1 cellular context compared by ENCODE assay signal in the genomic region with DNA sequence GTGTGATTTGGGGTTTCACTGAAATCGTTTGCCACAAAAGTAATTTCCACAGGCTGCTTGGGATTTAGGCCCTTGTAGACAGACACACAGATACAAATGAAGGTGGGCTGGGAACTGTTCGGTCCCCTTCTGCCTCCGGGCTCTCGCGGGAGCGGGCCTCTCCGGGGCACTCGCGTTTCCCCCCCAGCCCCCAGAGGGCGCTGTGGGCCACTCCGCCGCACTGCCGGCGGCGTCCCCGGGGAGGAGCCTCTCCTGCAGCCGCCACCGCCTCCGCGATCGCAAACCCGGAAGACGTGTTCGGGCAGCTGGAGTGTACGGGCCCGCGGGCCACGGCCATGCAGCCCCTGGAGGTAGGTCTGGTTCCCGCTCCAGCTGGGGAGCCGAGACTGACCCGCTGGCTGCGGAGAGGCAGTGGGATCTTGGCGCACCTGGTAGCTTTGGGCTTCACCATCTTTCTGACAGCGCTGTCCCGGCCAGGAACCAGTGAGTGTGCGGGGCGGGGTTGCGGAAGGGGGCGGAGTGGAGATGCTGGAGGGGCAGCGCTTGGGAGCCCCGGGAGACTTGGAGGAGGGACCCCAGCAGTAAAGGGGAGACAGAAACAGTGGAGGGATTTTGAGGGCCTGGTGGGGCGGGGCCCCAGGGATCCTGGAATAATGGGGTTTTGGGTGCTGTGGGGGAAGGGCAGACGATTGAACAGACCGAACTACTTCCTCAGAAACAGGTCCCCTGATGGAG.
TF ChIP-seq lines count a peak whose summit lies in the region.

A gene with protein sequence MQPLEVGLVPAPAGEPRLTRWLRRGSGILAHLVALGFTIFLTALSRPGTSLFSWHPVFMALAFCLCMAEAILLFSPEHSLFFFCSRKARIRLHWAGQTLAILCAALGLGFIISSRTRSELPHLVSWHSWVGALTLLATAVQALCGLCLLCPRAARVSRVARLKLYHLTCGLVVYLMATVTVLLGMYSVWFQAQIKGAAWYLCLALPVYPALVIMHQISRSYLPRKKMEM (plus strand): TSS at position 290 of the 735 bp plus-strand sequence. CDS start 46 bp downstream, at position 336.

TF ChIP-seq in HepG2, 621 proteins besides CTCF, POLR2A, EP300 and RAD21 (continued from another document and continues in another):
- TF ChIP-seq KMT2A (CRISPR knock-in tag; IDR thresholded peaks at IDR 0.05) (peak; percentile 64; the same call in 1 of the 2 replicates), AHR (CRISPR knock-in tag; IDR thresholded peaks at IDR 0.05) (no peak), ZC3H4 (CRISPR knock-in tag; IDR thresholded peaks at IDR 0.05; ENCODE audit: borderline replicate concordance) (no peak), DR1 (CRISPR knock-in tag; IDR thresholded peaks at IDR 0.05) (0 out of 2 replicates have a peak, but pooled peaks have one; percentile 52), HHEX (CRISPR knock-in tag; IDR thresholded peaks at IDR 0.05) (no peak), MATR3 (CRISPR knock-in tag; IDR thresholded peaks at IDR 0.05) (no peak), TGIF2 (CRISPR knock-in tag; IDR thresholded peaks at IDR 0.05) (peak; percentile 63; the same call in 1 of the 2 replicates), XRCC5 (optimal IDR thresholded peaks at IDR 0.05; ENCODE audit: low read length) (peak; percentile 96), ETV5 (CRISPR knock-in tag; IDR thresholded peaks at IDR 0.05; ENCODE audit: borderline replicate concordance) (peak; percentile 57; the same call in 1 of the 2 replicates), SMAD1 (CRISPR knock-in tag; IDR thresholded peaks at IDR 0.05; ENCODE audit: borderline replicate concordance, low read depth) (peak; percentile 63; the same call in 1 of the 2 replicates), CEBPG (CRISPR knock-in tag; IDR thresholded peaks at IDR 0.05) (0 out of 2 replicates have a peak, but pooled peaks have one; percentile 13), ZNF788 (CRISPR knock-in tag; IDR thresholded peaks at IDR 0.05; ENCODE audit: borderline replicate concordance) (0 out of 2 replicates have a peak, but pooled peaks have one; percentile 41), NFE2 (CRISPR knock-in tag; IDR thresholded peaks at IDR 0.05) (no peak), HNRNPH1 (optimal IDR thresholded peaks at IDR 0.05; ENCODE audit: low read depth, low read length) (no peak), PHF21A (CRISPR knock-in tag; IDR thresholded peaks at IDR 0.05) (no peak), RFX3 (CRISPR knock-in tag; IDR thresholded peaks at IDR 0.05) (no peak), TOE1 (CRISPR knock-in tag; IDR thresholded peaks at IDR 0.05) (no peak), ZNF543 (CRISPR knock-in tag; IDR thresholded peaks at IDR 0.05) (no peak; the same call in 1 of the 2 replicates), SMYD3 (CRISPR knock-in tag; IDR thresholded peaks at IDR 0.05) (0 out of 2 replicates have a peak, but pooled peaks have one; percentile 34), ZNF557 (CRISPR knock-in tag; IDR thresholded peaks at IDR 0.05) (peak; percentile 67; the same call in 1 of the 2 replicates), ZNF572 (CRISPR knock-in tag; IDR thresholded peaks at IDR 0.05) (no peak), ZNF577 (CRISPR knock-in tag; IDR thresholded peaks at IDR 0.05; ENCODE audit: borderline replicate concordance, low read depth) (no peak), ZNF224 (CRISPR knock-in tag; IDR thresholded peaks at IDR 0.05) (no peak; the same call in 1 of the 2 replicates), ZFP62 (CRISPR knock-in tag; IDR thresholded peaks at IDR 0.05) (no peak), HMG20B (CRISPR knock-in tag; conservative IDR thresholded peaks at IDR 0.05) (no peak), YEATS2 (CRISPR knock-in tag; IDR thresholded peaks at IDR 0.05; ENCODE audit: borderline replicate concordance) (peak; percentile 57; the same call in 1 of the 2 replicates), MAFF (IDR thresholded peaks at IDR 0.05; ENCODE audit: low read depth, low read length) (no peak)
- TF ChIP-seq, protein P1, sequence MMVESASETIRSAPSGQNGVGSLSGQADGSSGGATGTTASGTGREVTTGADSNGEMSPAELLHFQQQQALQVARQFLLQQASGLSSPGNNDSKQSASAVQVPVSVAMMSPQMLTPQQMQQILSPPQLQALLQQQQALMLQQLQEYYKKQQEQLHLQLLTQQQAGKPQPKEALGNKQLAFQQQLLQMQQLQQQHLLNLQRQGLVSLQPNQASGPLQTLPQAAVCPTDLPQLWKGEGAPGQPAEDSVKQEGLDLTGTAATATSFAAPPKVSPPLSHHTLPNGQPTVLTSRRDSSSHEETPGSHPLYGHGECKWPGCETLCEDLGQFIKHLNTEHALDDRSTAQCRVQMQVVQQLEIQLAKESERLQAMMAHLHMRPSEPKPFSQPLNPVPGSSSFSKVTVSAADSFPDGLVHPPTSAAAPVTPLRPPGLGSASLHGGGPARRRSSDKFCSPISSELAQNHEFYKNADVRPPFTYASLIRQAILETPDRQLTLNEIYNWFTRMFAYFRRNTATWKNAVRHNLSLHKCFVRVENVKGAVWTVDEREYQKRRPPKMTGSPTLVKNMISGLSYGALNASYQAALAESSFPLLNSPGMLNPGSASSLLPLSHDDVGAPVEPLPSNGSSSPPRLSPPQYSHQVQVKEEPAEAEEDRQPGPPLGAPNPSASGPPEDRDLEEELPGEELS (CRISPR knock-in tag; IDR thresholded peaks at IDR 0.05): 0 out of 2 replicates have a peak, but pooled peaks have one; percentile 13
- TF ChIP-seq, protein P2, sequence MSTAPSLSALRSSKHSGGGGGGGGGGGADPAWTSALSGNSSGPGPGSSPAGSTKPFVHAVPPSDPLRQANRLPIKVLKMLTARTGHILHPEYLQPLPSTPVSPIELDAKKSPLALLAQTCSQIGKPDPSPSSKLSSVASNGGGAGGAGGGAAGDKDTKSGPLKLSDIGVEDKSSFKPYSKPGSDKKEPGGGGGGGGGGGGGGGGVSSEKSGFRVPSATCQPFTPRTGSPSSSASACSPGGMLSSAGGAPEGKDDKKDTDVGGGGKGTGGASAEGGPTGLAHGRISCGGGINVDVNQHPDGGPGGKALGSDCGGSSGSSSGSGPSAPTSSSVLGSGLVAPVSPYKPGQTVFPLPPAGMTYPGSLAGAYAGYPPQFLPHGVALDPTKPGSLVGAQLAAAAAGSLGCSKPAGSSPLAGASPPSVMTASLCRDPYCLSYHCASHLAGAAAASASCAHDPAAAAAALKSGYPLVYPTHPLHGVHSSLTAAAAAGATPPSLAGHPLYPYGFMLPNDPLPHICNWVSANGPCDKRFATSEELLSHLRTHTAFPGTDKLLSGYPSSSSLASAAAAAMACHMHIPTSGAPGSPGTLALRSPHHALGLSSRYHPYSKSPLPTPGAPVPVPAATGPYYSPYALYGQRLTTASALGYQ (CRISPR knock-in tag; IDR thresholded peaks at IDR 0.05): no peak
- TF ChIP-seq, protein P3, sequence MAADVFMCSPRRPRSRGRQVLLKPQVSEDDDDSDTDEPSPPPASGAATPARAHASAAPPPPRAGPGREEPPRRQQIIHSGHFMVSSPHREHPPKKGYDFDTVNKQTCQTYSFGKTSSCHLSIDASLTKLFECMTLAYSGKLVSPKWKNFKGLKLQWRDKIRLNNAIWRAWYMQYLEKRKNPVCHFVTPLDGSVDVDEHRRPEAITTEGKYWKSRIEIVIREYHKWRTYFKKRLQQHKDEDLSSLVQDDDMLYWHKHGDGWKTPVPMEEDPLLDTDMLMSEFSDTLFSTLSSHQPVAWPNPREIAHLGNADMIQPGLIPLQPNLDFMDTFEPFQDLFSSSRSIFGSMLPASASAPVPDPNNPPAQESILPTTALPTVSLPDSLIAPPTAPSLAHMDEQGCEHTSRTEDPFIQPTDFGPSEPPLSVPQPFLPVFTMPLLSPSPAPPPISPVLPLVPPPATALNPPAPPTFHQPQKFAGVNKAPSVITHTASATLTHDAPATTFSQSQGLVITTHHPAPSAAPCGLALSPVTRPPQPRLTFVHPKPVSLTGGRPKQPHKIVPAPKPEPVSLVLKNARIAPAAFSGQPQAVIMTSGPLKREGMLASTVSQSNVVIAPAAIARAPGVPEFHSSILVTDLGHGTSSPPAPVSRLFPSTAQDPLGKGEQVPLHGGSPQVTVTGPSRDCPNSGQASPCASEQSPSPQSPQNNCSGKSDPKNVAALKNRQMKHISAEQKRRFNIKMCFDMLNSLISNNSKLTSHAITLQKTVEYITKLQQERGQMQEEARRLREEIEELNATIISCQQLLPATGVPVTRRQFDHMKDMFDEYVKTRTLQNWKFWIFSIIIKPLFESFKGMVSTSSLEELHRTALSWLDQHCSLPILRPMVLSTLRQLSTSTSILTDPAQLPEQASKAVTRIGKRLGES (CRISPR knock-in tag; IDR thresholded peaks at IDR 0.05; ENCODE audit: borderline replicate concordance): no peak
- TF ChIP-seq, protein P4, sequence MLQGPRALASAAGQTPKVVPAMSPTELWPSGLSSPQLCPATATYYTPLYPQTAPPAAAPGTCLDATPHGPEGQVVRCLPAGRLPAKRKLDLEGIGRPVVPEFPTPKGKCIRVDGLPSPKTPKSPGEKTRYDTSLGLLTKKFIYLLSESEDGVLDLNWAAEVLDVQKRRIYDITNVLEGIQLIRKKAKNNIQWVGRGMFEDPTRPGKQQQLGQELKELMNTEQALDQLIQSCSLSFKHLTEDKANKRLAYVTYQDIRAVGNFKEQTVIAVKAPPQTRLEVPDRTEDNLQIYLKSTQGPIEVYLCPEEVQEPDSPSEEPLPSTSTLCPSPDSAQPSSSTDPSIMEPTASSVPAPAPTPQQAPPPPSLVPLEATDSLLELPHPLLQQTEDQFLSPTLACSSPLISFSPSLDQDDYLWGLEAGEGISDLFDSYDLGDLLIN (CRISPR knock-in tag; IDR thresholded peaks at IDR 0.05; ENCODE audit: borderline replicate concordance): no peak
- TF ChIP-seq, protein P5, sequence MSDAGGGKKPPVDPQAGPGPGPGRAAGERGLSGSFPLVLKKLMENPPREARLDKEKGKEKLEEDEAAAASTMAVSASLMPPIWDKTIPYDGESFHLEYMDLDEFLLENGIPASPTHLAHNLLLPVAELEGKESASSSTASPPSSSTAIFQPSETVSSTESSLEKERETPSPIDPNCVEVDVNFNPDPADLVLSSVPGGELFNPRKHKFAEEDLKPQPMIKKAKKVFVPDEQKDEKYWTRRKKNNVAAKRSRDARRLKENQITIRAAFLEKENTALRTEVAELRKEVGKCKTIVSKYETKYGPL (CRISPR knock-in tag; IDR thresholded peaks at IDR 0.05): no peak
- TF ChIP-seq, protein P6, sequence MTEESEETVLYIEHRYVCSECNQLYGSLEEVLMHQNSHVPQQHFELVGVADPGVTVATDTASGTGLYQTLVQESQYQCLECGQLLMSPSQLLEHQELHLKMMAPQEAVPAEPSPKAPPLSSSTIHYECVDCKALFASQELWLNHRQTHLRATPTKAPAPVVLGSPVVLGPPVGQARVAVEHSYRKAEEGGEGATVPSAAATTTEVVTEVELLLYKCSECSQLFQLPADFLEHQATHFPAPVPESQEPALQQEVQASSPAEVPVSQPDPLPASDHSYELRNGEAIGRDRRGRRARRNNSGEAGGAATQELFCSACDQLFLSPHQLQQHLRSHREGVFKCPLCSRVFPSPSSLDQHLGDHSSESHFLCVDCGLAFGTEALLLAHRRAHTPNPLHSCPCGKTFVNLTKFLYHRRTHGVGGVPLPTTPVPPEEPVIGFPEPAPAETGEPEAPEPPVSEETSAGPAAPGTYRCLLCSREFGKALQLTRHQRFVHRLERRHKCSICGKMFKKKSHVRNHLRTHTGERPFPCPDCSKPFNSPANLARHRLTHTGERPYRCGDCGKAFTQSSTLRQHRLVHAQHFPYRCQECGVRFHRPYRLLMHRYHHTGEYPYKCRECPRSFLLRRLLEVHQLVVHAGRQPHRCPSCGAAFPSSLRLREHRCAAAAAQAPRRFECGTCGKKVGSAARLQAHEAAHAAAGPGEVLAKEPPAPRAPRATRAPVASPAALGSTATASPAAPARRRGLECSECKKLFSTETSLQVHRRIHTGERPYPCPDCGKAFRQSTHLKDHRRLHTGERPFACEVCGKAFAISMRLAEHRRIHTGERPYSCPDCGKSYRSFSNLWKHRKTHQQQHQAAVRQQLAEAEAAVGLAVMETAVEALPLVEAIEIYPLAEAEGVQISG (CRISPR knock-in tag; IDR thresholded peaks at IDR 0.05): peak; percentile 99
- TF ChIP-seq, protein P7, sequence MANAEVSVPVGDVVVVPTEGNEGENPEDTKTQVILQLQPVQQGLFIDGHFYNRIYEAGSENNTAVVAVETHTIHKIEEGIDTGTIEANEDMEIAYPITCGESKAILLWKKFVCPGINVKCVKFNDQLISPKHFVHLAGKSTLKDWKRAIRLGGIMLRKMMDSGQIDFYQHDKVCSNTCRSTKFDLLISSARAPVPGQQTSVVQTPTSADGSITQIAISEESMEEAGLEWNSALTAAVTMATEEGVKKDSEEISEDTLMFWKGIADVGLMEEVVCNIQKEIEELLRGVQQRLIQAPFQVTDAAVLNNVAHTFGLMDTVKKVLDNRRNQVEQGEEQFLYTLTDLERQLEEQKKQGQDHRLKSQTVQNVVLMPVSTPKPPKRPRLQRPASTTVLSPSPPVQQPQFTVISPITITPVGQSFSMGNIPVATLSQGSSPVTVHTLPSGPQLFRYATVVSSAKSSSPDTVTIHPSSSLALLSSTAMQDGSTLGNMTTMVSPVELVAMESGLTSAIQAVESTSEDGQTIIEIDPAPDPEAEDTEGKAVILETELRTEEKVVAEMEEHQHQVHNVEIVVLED (CRISPR knock-in tag; IDR thresholded peaks at IDR 0.05; ENCODE audit: borderline replicate concordance): peak; percentile 88
- TF ChIP-seq, protein P8, sequence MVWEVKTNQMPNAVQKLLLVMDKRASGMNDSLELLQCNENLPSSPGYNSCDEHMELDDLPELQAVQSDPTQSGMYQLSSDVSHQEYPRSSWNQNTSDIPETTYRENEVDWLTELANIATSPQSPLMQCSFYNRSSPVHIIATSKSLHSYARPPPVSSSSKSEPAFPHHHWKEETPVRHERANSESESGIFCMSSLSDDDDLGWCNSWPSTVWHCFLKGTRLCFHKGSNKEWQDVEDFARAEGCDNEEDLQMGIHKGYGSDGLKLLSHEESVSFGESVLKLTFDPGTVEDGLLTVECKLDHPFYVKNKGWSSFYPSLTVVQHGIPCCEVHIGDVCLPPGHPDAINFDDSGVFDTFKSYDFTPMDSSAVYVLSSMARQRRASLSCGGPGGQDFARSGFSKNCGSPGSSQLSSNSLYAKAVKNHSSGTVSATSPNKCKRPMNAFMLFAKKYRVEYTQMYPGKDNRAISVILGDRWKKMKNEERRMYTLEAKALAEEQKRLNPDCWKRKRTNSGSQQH (CRISPR knock-in tag; IDR thresholded peaks at IDR 0.05; ENCODE audit: low read depth): peak; percentile 24; the same call in 1 of the 2 replicates
